In the genomic region with DNA sequence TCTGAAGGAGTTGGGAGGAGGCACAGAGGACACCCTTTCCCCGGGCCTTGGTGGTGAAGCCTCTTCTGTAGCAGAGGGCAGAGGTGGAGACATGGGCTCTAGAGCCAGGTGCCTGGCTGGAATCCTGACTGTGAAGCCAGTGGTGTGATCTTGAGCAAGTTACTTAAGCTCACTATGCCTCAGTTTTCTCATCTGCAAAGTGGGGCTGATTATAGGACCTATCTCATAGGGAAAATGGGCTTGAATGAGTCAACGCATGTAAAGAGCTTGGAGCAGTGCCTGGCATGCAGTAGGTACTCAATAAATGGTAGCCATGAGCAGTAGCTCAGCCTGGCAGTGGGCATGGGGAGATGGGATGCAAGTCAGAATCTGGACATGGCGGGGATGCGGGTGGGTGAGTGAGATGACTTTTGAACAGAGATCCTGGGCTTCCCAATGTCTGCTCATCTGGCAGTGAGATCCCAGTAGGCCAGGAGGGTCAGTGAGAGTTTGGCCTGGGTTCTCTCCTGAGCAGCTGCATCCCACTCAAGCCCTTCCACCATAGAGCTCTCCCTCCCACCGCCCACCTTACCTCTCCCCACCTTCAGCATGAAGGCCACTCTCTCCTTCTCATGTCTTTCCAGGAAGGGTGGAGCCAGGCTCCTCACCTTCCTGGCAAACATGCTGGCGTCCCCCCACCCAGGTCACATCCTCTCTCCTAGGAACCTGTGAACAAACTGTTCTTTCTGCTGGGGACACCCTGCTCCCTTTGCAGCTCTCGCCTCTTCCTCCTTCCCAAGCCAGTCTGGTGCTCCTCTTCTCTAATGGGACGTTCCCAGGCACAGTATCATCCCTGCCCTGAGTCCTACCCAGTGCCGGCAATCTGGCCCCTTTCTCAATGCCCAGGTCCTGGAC, we compare ENCODE assay signal across 16 cellular contexts. TPM values are rescaled to one million over a fixed set of nuclear protein-coding genes. Genes with fewer than 3 reads are reported as not detected.
A peak's percentile ranks its signal among the peaks of the same experiment; 100 is the strongest.
DNase-seq lines count a peak whose midpoint lies in the region; ATAC-seq and TF ChIP-seq lines count a peak whose summit lies in the region.
"Had no signal": no experiment of that assay in that cellular context is flagged by ENCODE, and none has a peak within 500 bp of the region (broad histone marks: within the 10 kb centered on the region; RNA-seq: fewer than 3 reads in every experiment).

No MANE protein-coding gene starts in this region.

- H4K20me1 ChIP-seq in MM.1S (ENCODE audit: insufficient read depth, low read length) (no peaks in the 10 kb centered on the region), hepatocyte (ENCODE audit: insufficient read depth, poor library complexity, severe bottlenecking) (no peaks in the 10 kb centered on the region)

- intact Hi-C loops in prostate gland (cut with DNase I), result no loop called here

- WGBS in hepatocyte (ENCODE audit: low lambda C conversion rate, missing lambda C conversion rate), result 92% methylated on average over 8 of the region's 9 CpGs
- WGBS in prostate gland, result 57% methylated on average over 9 of the region's 9 CpGs

- H3K4me3 ChIP-seq in AG10803 (ENCODE audit: low read length) (peak overlapping the region; percentile 25; the same call in 1 of the 2 replicates), MM.1S (ENCODE audit: low read length) (peak overlapping the region; percentile 30; the same call in 1 of the 2 replicates), hepatocyte (no peak overlapping the region), prostate gland (no peak overlapping the region)

- TF ChIP-seq CTCF in AG10803 (conservative IDR thresholded peaks at IDR 0.05; ENCODE audit: low read length), result no peak
- no peak for TF ChIP-seq CTCF in MM.1S (IDR thresholded peaks at IDR 0.05; ENCODE audit: low read length)
- no peak for TF ChIP-seq CTCF in hepatocyte (IDR thresholded peaks at IDR 0.05; ENCODE audit: poor library complexity)
- TF ChIP-seq CTCF in prostate gland (IDR thresholded peaks at IDR 0.05), result no peak

- no peak overlapping the region for H3K9ac ChIP-seq in MM.1S (ENCODE audit: low read length)

- no peak for ATAC-seq in HG03025 (IDR thresholded peaks at IDR 0.05; ENCODE audit: low FRiP score, unreplicated experiment)
- ATAC-seq in GM21360 (IDR thresholded peaks at IDR 0.05; ENCODE audit: unreplicated experiment), result no peak
- ATAC-seq in HG02759 (IDR thresholded peaks at IDR 0.05; ENCODE audit: unreplicated experiment), result no peak
- ATAC-seq: activated naive CD4-positive, alpha-beta T cell treated with anti-CD3 and anti-CD28 coated beads, Interleukin-2, amount 50 U/mL, for 72 hours had no signal

- H3K4me2 ChIP-seq in MM.1S (ENCODE audit: low read depth, low read length), result peak overlapping the region; percentile 55
- H3K4me2 ChIP-seq in hepatocyte, result peak overlapping the region; percentile 61

- no peaks in the 10 kb centered on the region for H3K4me1 ChIP-seq in MM.1S (ENCODE audit: low read length)
- H3K4me1 ChIP-seq in hepatocyte (ENCODE audit: insufficient read depth), result peaks cover 41% of the 10 kb centered on the region
- H3K4me1 ChIP-seq in prostate gland (replicated peaks), result peaks cover 15% of the 10 kb centered on the region

- in situ Hi-C loops in ACHN (cut with HindIII; ENCODE audit: low pct_ligation_motif_present, low pct_unique_long_range_greater_than_20kb, low sequenced_read_pairs), result no loop called here

- no peaks in the 10 kb centered on the region for H3K36me3 ChIP-seq in MM.1S (replicated peaks; ENCODE audit: insufficient read depth, low read length)
- no peaks in the 10 kb centered on the region for H3K36me3 ChIP-seq in hepatocyte (replicated peaks; ENCODE audit: insufficient read depth, low read depth)
- H3K36me3 ChIP-seq in prostate gland, result no peaks in the 10 kb centered on the region
- H3K36me3 ChIP-seq: left lung, WERI-Rb-1 had no signal

- H3K27me3 ChIP-seq in MM.1S (replicated peaks; ENCODE audit: insufficient read depth, low read length) (peaks cover 36% of the 10 kb centered on the region), hepatocyte (no peaks in the 10 kb centered on the region), prostate gland (replicated peaks; ENCODE audit: insufficient read depth) (no peaks in the 10 kb centered on the region)
- H3K27me3 ChIP-seq: left lung had no signal

- H3K27ac ChIP-seq in MM.1S (ENCODE audit: low read length) (no peak overlapping the region), hepatocyte (peak overlapping the region; percentile 53), prostate gland (peak overlapping the region; percentile 52 to 59)
- H3K27ac ChIP-seq: WERI-Rb-1 had no signal

- no peaks in the 10 kb centered on the region for H3F3A ChIP-seq in MM.1S (ENCODE audit: insufficient read depth, low read length)

- DNase-seq in AG10803 (ENCODE audit: low read depth) (no peak), MM.1S (no peak), hepatocyte (ENCODE audit: low spot score) (no peak), prostate gland (ENCODE audit: low spot score) (no peak), ACHN (no peak)
- DNase-seq: activated CD8-positive, alpha-beta memory T cell treated with anti-CD3 and anti-CD28 coated beads, Interleukin-2, amount 50 U/mL, for 4 hours; left lung; NCI-H1436; NCI-H446 treated with DMSO at 0.1 percent for 48 hours; occipital lobe; WERI-Rb-1 had no signal

- 0 out of 2 replicates have a peak overlapping the region, but pooled peaks have one; percentile 25 for H2AFZ ChIP-seq in MM.1S (ENCODE audit: low read length)
- H2AFZ ChIP-seq in hepatocyte, result no peak overlapping the region

- H3K9me2 ChIP-seq in MM.1S (replicated peaks; ENCODE audit: insufficient read depth, low read length) (no peaks in the 10 kb centered on the region), hepatocyte (replicated peaks; ENCODE audit: insufficient read depth) (no peaks in the 10 kb centered on the region)

- H3K79me2 ChIP-seq in MM.1S (ENCODE audit: low read length), result no peaks in the 10 kb centered on the region
- no peaks in the 10 kb centered on the region for H3K79me2 ChIP-seq in hepatocyte

- H3K9me3 ChIP-seq in MM.1S (replicated peaks; ENCODE audit: insufficient read depth, low read length) (no peaks in the 10 kb centered on the region), hepatocyte (ENCODE audit: low read depth) (no peaks in the 10 kb centered on the region), prostate gland (no peaks in the 10 kb centered on the region)
- H3K9me3 ChIP-seq: left lung had no signal

- TF ChIP-seq POLR2A in prostate gland (IDR thresholded peaks at IDR 0.05), result no peak

RNA-seq across cellular contexts. Expression of a gene that starts 13.1 kb away (rescaled TPM):
- total RNA-seq in hepatocyte (1.5 and 3.3 TPM in 2 replicates), prostate gland (10 to 100 TPM; 15.2 to 15.8 TPM)
- polyA plus RNA-seq in hepatocyte, result 6.7 and 10.6 TPM in 2 replicates

RNA-seq across cellular contexts. Expression of a gene that starts 32.0 kb away (rescaled TPM):
- 0.80 and 1.3 TPM in 2 replicates for total RNA-seq in hepatocyte
- 1.3 and 1.7 TPM in 2 replicates for polyA plus RNA-seq in hepatocyte
- 1 to 10 TPM; 1.4 to 3.1 TPM for total RNA-seq in prostate gland

RNA-seq across cellular contexts. Expression of a gene that starts 41.9 kb away (rescaled TPM):
- total RNA-seq in hepatocyte (20.4 and 35.3 TPM in 2 replicates), prostate gland (10 to 100 TPM; 32.6 to 44.4 TPM)
- 59.8 and 79.0 TPM in 2 replicates for polyA plus RNA-seq in hepatocyte

RNA-seq across cellular contexts. Expression of a gene that starts 51.5 kb away (rescaled TPM):
- total RNA-seq in hepatocyte (not detected in 2 replicates), prostate gland (1 to 10 TPM; 1.1 to 4.9 TPM)
- polyA plus RNA-seq in hepatocyte, result 0.78 and 0.83 TPM in 2 replicates
- total RNA-seq: epithelial cell of proximal tubule, occipital lobe had no signal

RNA-seq across cellular contexts. Expression of a gene that starts 51.6 kb away (rescaled TPM):
- total RNA-seq in hepatocyte (30.7 and 38.2 TPM in 2 replicates), prostate gland (10 to 100 TPM; 46.6 to 47.0 TPM)
- 33.7 and 34.7 TPM in 2 replicates for polyA plus RNA-seq in hepatocyte

Comparison
In these comparisons a context has a peak if more than half of its experiments do, and no peak if none do; other contexts are left out.
1. H3K4me3 ChIP-seq: peak in AG10803 (single experiment) and MM.1S (single experiment); none in hepatocyte (single experiment) and prostate gland (0 of 2).